Comparison of ENCODE assay signal across 7 cellular contexts in genomic region chr2:110610613-110611250, GRCh38. TPM values are rescaled to one million over a fixed set of nuclear protein-coding genes. Genes with fewer than 3 reads are reported as not detected.
A peak's percentile ranks its signal among the peaks of the same experiment; 100 is the strongest.
DNase-seq lines count a peak whose midpoint lies in the region; ATAC-seq, FAIRE-seq and TF ChIP-seq lines count a peak whose summit lies in the region.
"Not testable (repeated sequence)": the region's sequence is repeated elsewhere in the genome, so short reads cannot be mapped to it uniquely, and the experiment has no call there.

No MANE protein-coding gene starts in this region.

- BruUV-seq in K562 (replicated peaks; lab: Mats Ljungman, UMichigan): not testable (repeated sequence)

- not testable (repeated sequence) for TF ChIP-seq EP300 in K562 (IDR thresholded peaks at IDR 0.05; ENCODE audit: low read length)

- intact Hi-C loops in K562 (cut with micrococcal nuclease); left cardiac atrium (cut with DNase I): not testable (repeated sequence)

- not testable (repeated sequence) for H3K9me3 ChIP-seq in K562 (replicated peaks; ENCODE audit: control insufficient read depth, insufficient read depth, low read depth, low read length)

- H3K27ac ChIP-seq in GM23338 (ENCODE audit: low read depth); K562 (ENCODE audit: extremely low read depth, low read depth, low read length): not testable (repeated sequence)

- not testable (repeated sequence) for H3K4me2 ChIP-seq in GM23338; K562 (ENCODE audit: insufficient read depth, low read length)

- 0% methylated on average over 10 of the region's 94 CpGs for WGBS in K562 (ENCODE audit: insufficient coverage, low coverage, missing lambda C conversion rate)

- H2AFZ ChIP-seq in GM23338; K562 (ENCODE audit: low read depth, low read length): not testable (repeated sequence)

- not testable (repeated sequence) for H3K9me2 ChIP-seq in GM23338 (ENCODE audit: insufficient read depth)

- H3K27me3 ChIP-seq in GM23338 (ENCODE audit: insufficient read depth); K562 (ENCODE audit: control insufficient read depth in 2 of 2, insufficient read depth in 2 of 2, low read length in 2 of 2): not testable (repeated sequence)

- not testable (repeated sequence) for H3K4me1 Mint-ChIP-seq in GM23338; naive thymus-derived CD8-positive, alpha-beta T cell

- not testable (repeated sequence) for H3F3A ChIP-seq in GM23338 (replicated peaks; ENCODE audit: low read depth)

- not testable (repeated sequence) for H3K27me3 Mint-ChIP-seq in GM23338 (ENCODE audit: insufficient read depth, low read depth, poor library complexity); naive thymus-derived CD8-positive, alpha-beta T cell

- DNase-seq in GM23338 (ENCODE audit: low spot score); K562 (ENCODE audit: extremely low read depth in 1 of 4, low spot score in 3 of 4); left cardiac atrium: not testable (repeated sequence)
- peak; percentile 23 for DNase-seq in activated T-cell treated with anti-CD3 and anti-CD28 coated beads for 4 hours
- peak in 3 of 10 donors; percentile 4 to 14 (median 10) for DNase-seq in naive thymus-derived CD8-positive, alpha-beta T cell
- peak; percentile 31 for DNase-seq in stimulated activated CD4-positive, alpha-beta T cell treated with anti-CD3 and anti-CD28 coated beads, Interleukin-4, amount 100 ng/mL, for 1 hour

- H3K36me3 Mint-ChIP-seq in GM23338 (ENCODE audit: low read depth); naive thymus-derived CD8-positive, alpha-beta T cell: not testable (repeated sequence)

- not testable (repeated sequence) for H3K9ac ChIP-seq in K562 (ENCODE audit: insufficient read depth in 1 of 2, low read depth in 2 of 2, low read length in 2 of 2)

- not testable (repeated sequence) for H3K36me3 ChIP-seq in GM23338 (ENCODE audit: insufficient read depth); K562 (ENCODE audit: control insufficient read depth, insufficient read depth, low read length)

- CTCF ChIA-PET in K562 (lab: Yijun Ruan, JAX; ENCODE audit: low intra/inter-chr PET ratio): not testable (repeated sequence)

- POLR2A ChIA-PET in K562 (lab: Yijun Ruan, JAX); naive thymus-derived CD8-positive, alpha-beta T cell (lab: Charles Lee): not testable (repeated sequence)

- TF ChIP-seq RAD21 in K562 (CRISPR knock-in tag; conservative IDR thresholded peaks at IDR 0.05 in 1 of 2, IDR thresholded peaks at IDR 0.05 in 1 of 2): not testable (repeated sequence)

- H3K9me1 ChIP-seq in K562 (ENCODE audit: control insufficient read depth, insufficient read depth, low read length): not testable (repeated sequence)

- TF ChIP-seq POLR2A in K562 (conservative IDR thresholded peaks at IDR 0.05): not testable (repeated sequence)

- H3K4me3 Mint-ChIP-seq in GM23338: peak overlapping the region; percentile 42; the same call in 1 of the 3 replicates
- H3K4me3 Mint-ChIP-seq in naive thymus-derived CD8-positive, alpha-beta T cell: peak overlapping the region in 4 of 10 donors; percentile 7 to 29 (median 24)

- ATAC-seq in GM23338 (peak; percentile 73), SK-N-SH treated with all-trans-retinoic acid at 6 μM for 48 hours (peak; percentile 41), K562 (peak; percentile 74), left cardiac atrium (peak; percentile 61 to 74)
- peak; percentile 56 to 71 for ATAC-seq in naive thymus-derived CD8-positive, alpha-beta T cell

- not testable (repeated sequence) for H3K4me3 ChIP-seq in GM23338, K562

- H3K4me1 ChIP-seq in GM23338 (ENCODE audit: insufficient read depth); K562 (replicated peaks in 1 of 2; ENCODE audit: control insufficient read depth in 2 of 2, insufficient read depth in 2 of 2, low read length in 2 of 2): not testable (repeated sequence)

- not testable (repeated sequence) for H3K27ac Mint-ChIP-seq in GM23338; naive thymus-derived CD8-positive, alpha-beta T cell

- not testable (repeated sequence) for H3K79me2 ChIP-seq in GM23338 (replicated peaks; ENCODE audit: insufficient read depth); K562 (ENCODE audit: control insufficient read depth, insufficient read depth, low read length)

- in situ Hi-C loops in K562 (cut with MboI): not testable (repeated sequence)

- FAIRE-seq in K562 (lab: Jason Lieb, UNC): not testable (repeated sequence)

- not testable (repeated sequence) for H4K20me1 ChIP-seq in GM23338 (replicated peaks; ENCODE audit: insufficient read depth); K562 (replicated peaks; ENCODE audit: control insufficient read depth, insufficient read depth, low read length)

- TF ChIP-seq CTCF in GM23338 (conservative IDR thresholded peaks at IDR 0.05; ENCODE audit: low read depth in 2 of 2); K562 (IDR thresholded peaks at IDR 0.05 in 2 of 3, conservative IDR thresholded peaks at IDR 0.05 in 1 of 3; ENCODE audit: insufficient read depth in 2 of 3, low read depth in 1 of 3, low read length in 3 of 3): not testable (repeated sequence)

- H3K9me3 Mint-ChIP-seq in GM23338; naive thymus-derived CD8-positive, alpha-beta T cell: not testable (repeated sequence)

RNA-seq across cellular contexts. Expression of gene RGPD6, which starts 33.7 kb away (rescaled TPM):
- total RNA-seq in GM23338 (2014; rRNA removed; shearing (Covaris generic)): 7.9 and 21.8 TPM in 2 replicates
- polyA plus RNA-seq in GM23338 (2016; fragmentation: Nextera tagmentation; extraction: Ambion mirVana) (4.9 and 7.6 TPM in 2 replicates), K562 (2011; rRNA removed) (0.80 and 1.0 TPM in 2 replicates), K562 (2014; fragmentation: Illumina TruSeq; extraction: Trizol) (0.94 and 1.0 TPM in 2 replicates), K562 (2014; fragmentation: Nextera tagmentation; extraction: Ambion mirVana) (under 1 TPM; 0.15 to 0.20 TPM), K562 (2014; rRNA removed) (0.45 and 0.94 TPM in 2 replicates)
- 3.1 and 4.5 TPM in 2 replicates for total RNA-seq in K562 (2011; cell fraction: chromatin; rRNA removed; ENCODE audit: low replicate concordance)
- total RNA-seq in K562 (2011; cell fraction: nucleolus; rRNA removed): 1.0 and 1.3 TPM in 2 replicates
- 1.8 and 2.4 TPM in 2 replicates for total RNA-seq in K562 (2011; cell fraction: nucleoplasm; rRNA removed)
- total RNA-seq in K562 (2014; rRNA removed) (0.08 and 0.45 TPM in 2 replicates), K562 (2014; rRNA removed; fragmentation: Illumina TruSeq; extraction: Trizol) (1.4 and 2.2 TPM in 2 replicates), K562 (2015; rRNA removed; fragmentation: Illumina TruSeq; extraction: Trizol) (0.83 and 1.2 TPM in 2 replicates), K562 (2021) (1.7 and 1.8 TPM in 2 replicates), left cardiac atrium (10 to 100 TPM; 10.0 to 36.1 TPM)
- 0.34 and 0.88 TPM in 2 replicates for polyA plus RNA-seq in K562 (2011; cell fraction: cytosol; rRNA removed)
- 0.40 and 1.0 TPM in 2 replicates for polyA plus RNA-seq in K562 (2011; cell fraction: nucleus; rRNA removed)
- polyA plus RNA-seq in K562 (2012): 0.21 and 0.53 TPM in 2 replicates
- polyA minus RNA-seq in K562 (2011; rRNA and poly(A)+ RNA removed): 1.3 and 2.5 TPM in 2 replicates
- 0.57 and 2.2 TPM in 2 replicates for polyA minus RNA-seq in K562 (2011; cell fraction: cytosol; rRNA and poly(A)+ RNA removed)
- 0.67 and 2.1 TPM in 2 replicates for polyA minus RNA-seq in K562 (2011; cell fraction: nucleus; rRNA and poly(A)+ RNA removed)
- total RNA-seq in naive thymus-derived CD8-positive, alpha-beta T cell: 10 to 100 TPM; 35.1 to 45.6 TPM
- polyA plus RNA-seq in naive thymus-derived CD8-positive, alpha-beta T cell: 1 to 10 TPM in 2 of 3 donors, under 1 TPM in 1; 0.96 to 3.2 (median 2.7) TPM
